3 cellular contexts compared by ENCODE assay signal in the genomic region with DNA sequence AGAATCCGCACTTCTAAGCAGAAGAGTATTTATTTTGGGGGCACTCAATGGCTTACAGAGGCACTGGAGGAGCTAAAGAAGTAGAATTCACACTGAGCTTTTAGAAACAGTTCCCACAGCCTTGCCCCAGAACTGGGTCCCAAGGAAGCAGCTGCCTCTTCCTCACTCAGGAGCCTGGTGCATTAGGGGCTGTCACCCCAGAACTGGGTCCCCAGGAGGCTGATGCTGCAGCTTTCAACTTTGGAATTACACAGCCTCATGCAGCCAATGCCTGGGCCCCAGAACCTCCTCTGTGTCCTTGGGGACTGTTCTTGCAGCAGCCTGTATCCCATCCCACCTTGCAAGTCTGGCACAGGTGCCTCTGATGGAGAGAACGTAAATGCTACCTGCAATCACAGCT.
"Had no signal": no experiment of that assay in that cellular context is flagged by ENCODE, and none has a peak within 500 bp of the region (broad histone marks: within the 10 kb centered on the region; RNA-seq: fewer than 3 reads in every experiment).

No MANE protein-coding gene starts in this region.

- H3K4me3 ChIP-seq: GM12878 had no signal

- ATAC-seq: GM12878 had no signal

- DNase-seq: GDM1, GF-D8 had no signal
